ENCODE assay signal across 12 cellular contexts in genomic region chr20:62369508-62370114, GRCh38. TPM values are rescaled to one million over a fixed set of nuclear protein-coding genes. Genes with fewer than 3 reads are reported as not detected.
A peak's percentile ranks its signal among the peaks of the same experiment; 100 is the strongest.
DNase-seq lines count a peak whose midpoint lies in the region; ATAC-seq and TF ChIP-seq lines count a peak whose summit lies in the region.
"Had no signal": no experiment of that assay in that cellular context is flagged by ENCODE, and none has a peak within 500 bp of the region (broad histone marks: within the 10 kb centered on the region; RNA-seq: fewer than 3 reads in every experiment).

No MANE protein-coding gene starts in this region.

- H3K27me3 Mint-ChIP-seq in Calu3 (ENCODE audit: unreplicated experiment): no peaks in the 10 kb centered on the region
- H3K27me3 Mint-ChIP-seq in glutamatergic neuron (ENCODE audit: unreplicated experiment): peaks cover 18% of the 10 kb centered on the region
- H3K27me3 Mint-ChIP-seq in T-cell: peaks cover 20 to 37% of the 10 kb centered on the region in 2 donors

- H3K36me3 Mint-ChIP-seq in Calu3 (ENCODE audit: insufficient read depth, unreplicated experiment): peaks cover 57% of the 10 kb centered on the region
- H3K36me3 Mint-ChIP-seq in glutamatergic neuron (ENCODE audit: unreplicated experiment): peaks cover 4% of the 10 kb centered on the region
- no peaks in the 10 kb centered on the region for H3K36me3 Mint-ChIP-seq in T-cell
- H3K36me3 Mint-ChIP-seq: activated naive CD8-positive, alpha-beta T cell had no signal

- H3K27ac Mint-ChIP-seq in Calu3 (ENCODE audit: unreplicated experiment) (no peak overlapping the region), glutamatergic neuron (ENCODE audit: unreplicated experiment) (peak overlapping the region; percentile 92), T-cell (no peak overlapping the region)
- H3K27ac Mint-ChIP-seq: activated naive CD8-positive, alpha-beta T cell; stimulated activated naive CD8-positive, alpha-beta T cell treated with anti-CD3 and anti-CD28 coated beads, Interleukin-15, Interleukin-2, amounts not matched to agents 100 ng/mL and 50 ng/mL, for 24 hours had no signal

- H3K9me3 Mint-ChIP-seq in Calu3 (ENCODE audit: low read depth, unreplicated experiment): no peaks in the 10 kb centered on the region
- H3K9me3 Mint-ChIP-seq in glutamatergic neuron (ENCODE audit: unreplicated experiment): peaks cover 10% of the 10 kb centered on the region
- no peaks in the 10 kb centered on the region for H3K9me3 Mint-ChIP-seq in T-cell
- H3K9me3 Mint-ChIP-seq: stimulated activated naive CD8-positive, alpha-beta T cell treated with anti-CD3 and anti-CD28 coated beads, Interleukin-15, Interleukin-2, amounts not matched to agents 100 ng/mL and 50 ng/mL, for 24 hours had no signal

- no peak for TF ChIP-seq CTCF in Calu3 (IDR thresholded peaks at IDR 0.05; ENCODE audit: unreplicated experiment)
- no peak for TF ChIP-seq CTCF in glutamatergic neuron (IDR thresholded peaks at IDR 0.05; ENCODE audit: partially characterized antibody, unreplicated experiment)
- TF ChIP-seq CTCF in prostate gland (IDR thresholded peaks at IDR 0.05): no peak

- H3K36me3 ChIP-seq in SJCRH30 (no peaks in the 10 kb centered on the region), prostate gland (no peaks in the 10 kb centered on the region)

- H3K4me3 ChIP-seq in SJCRH30 (peak overlapping the region; percentile 7; the same call in 1 of the 2 replicates), prostate gland (no peak overlapping the region)
- H3K4me3 ChIP-seq: lung had no signal

- intact Hi-C loops in Calu3 (cut with micrococcal nuclease; ENCODE audit: unreplicated experiment) (no loop called here), prostate gland (cut with DNase I) (no loop called here)

- no TSS peak for BruUV-seq in Calu3 (replicated peaks; lab: Mats Ljungman, UMichigan)

- ATAC-seq in HG02973 (IDR thresholded peaks at IDR 0.05; ENCODE audit: unreplicated experiment) (no peak), GM18520 (IDR thresholded peaks at IDR 0.05; ENCODE audit: unreplicated experiment) (no peak), T-cell (replicated peaks in 1 of 4) (no peak)

- H3K4me1 ChIP-seq in SJCRH30 (peaks cover 56% of the 10 kb centered on the region), prostate gland (replicated peaks) (peaks cover 31% of the 10 kb centered on the region)

- DNase-seq in Calu3 (no peak), SJCRH30 (peak in 1 of 2 experiments; percentile 64), glutamatergic neuron (peak; percentile 14), prostate gland (ENCODE audit: low spot score) (no peak), T-cell (no peak)
- no peak for DNase-seq in activated effector memory CD4-positive, alpha-beta T cell treated with anti-CD3 and anti-CD28 coated beads, Interleukin-2, amount 50 U/mL, for 16 hours
- DNase-seq: MV-4-11 had no signal

- H3K4me1 Mint-ChIP-seq in Calu3 (ENCODE audit: low read depth, unreplicated experiment) (peaks cover 37% of the 10 kb centered on the region), glutamatergic neuron (ENCODE audit: low read depth, unreplicated experiment) (peaks cover 15% of the 10 kb centered on the region), T-cell (peaks cover 0 to 9% (median 2%) of the 10 kb centered on the region in 3 donors)

- no peaks in the 10 kb centered on the region for H3K27me3 ChIP-seq in SJCRH30
- no peaks in the 10 kb centered on the region for H3K27me3 ChIP-seq in prostate gland (replicated peaks; ENCODE audit: insufficient read depth)

- TF ChIP-seq POLR2A in prostate gland (IDR thresholded peaks at IDR 0.05): peak; percentile 11

- no peaks in the 10 kb centered on the region for H3K9me3 ChIP-seq in SJCRH30 (replicated peaks)
- no peaks in the 10 kb centered on the region for H3K9me3 ChIP-seq in prostate gland

- peak overlapping the region; percentile 79 for H3K4me3 Mint-ChIP-seq in Calu3 (ENCODE audit: low read depth, unreplicated experiment)
- H3K4me3 Mint-ChIP-seq in glutamatergic neuron (ENCODE audit: unreplicated experiment): peak overlapping the region; percentile 78
- H3K4me3 Mint-ChIP-seq in T-cell: no peak overlapping the region
- H3K4me3 Mint-ChIP-seq: activated naive CD8-positive, alpha-beta T cell; stimulated activated naive CD8-positive, alpha-beta T cell treated with anti-CD3 and anti-CD28 coated beads, Interleukin-15, Interleukin-2, amounts not matched to agents 100 ng/mL and 50 ng/mL, for 24 hours had no signal

- CTCF ChIA-PET in Calu3 (lab: Charles Lee): interaction anchor here (1.2 to 5.9 kb wide), 6 partner anchors 8 to 67 kb away, joined by 3 to 33 read pairs (median 12); partner anchors contain the start of gene ADRM1
- CTCF ChIA-PET in T-cell (lab: Charles Lee): interaction anchor here in 1 of 2 donors (0.9 kb wide), 1 partner anchor 13 kb away, joined by 3 read pairs; no protein-coding TSS in a partner anchor

- POLR2A ChIA-PET in T-cell (lab: Charles Lee): no interaction called here

- WGBS in prostate gland: 48% methylated on average over 13 of the region's 13 CpGs

- H3K27ac ChIP-seq in SJCRH30 (peak overlapping the region; percentile 34), prostate gland (peak overlapping the region; percentile 63 to 91)

RNA-seq across cellular contexts. Expression of gene LAMA5, which starts 2.5 kb away (rescaled TPM):
- 740 and 763 TPM in 2 replicates for total RNA-seq in Calu3 (2022)
- total RNA-seq in SJCRH30 (2014; rRNA removed; shearing (Covaris generic)): 37.3 and 43.8 TPM in 2 replicates
- total RNA-seq in glutamatergic neuron (ENCODE audit: unreplicated experiment): 724 TPM
- total RNA-seq in prostate gland: 100 to 1,000 TPM; 170 to 272 TPM
- 1 to 10 TPM in 3 of 5 donors, under 1 TPM in 2; 0.48 to 4.3 (median 3.0) TPM for total RNA-seq in T-cell

RNA-seq across cellular contexts. Expression of gene RPS21, which starts 17.3 kb away (rescaled TPM):
- 1,920 and 1,936 TPM in 2 replicates for total RNA-seq in Calu3 (2022)
- total RNA-seq in SJCRH30 (2014; rRNA removed; shearing (Covaris generic)): 3,142 and 3,675 TPM in 2 replicates
- total RNA-seq in glutamatergic neuron (ENCODE audit: unreplicated experiment): 829 TPM
- total RNA-seq in prostate gland: 1,000 to 10,000 TPM; 1,506 to 4,377 TPM
- total RNA-seq in T-cell: 1,000 to 10,000 TPM; 2,807 to 3,290 (median 3,085) TPM

RNA-seq across cellular contexts. Expression of gene CABLES2, which starts 37.5 kb away (rescaled TPM):
- total RNA-seq in Calu3 (2022): 12.2 and 13.6 TPM in 2 replicates
- total RNA-seq in SJCRH30 (2014; rRNA removed; shearing (Covaris generic)): 12.9 and 13.0 TPM in 2 replicates
- total RNA-seq in glutamatergic neuron (ENCODE audit: unreplicated experiment): 25.3 TPM
- total RNA-seq in prostate gland: 10 to 100 TPM in 1 of 2 donors, 1 to 10 TPM in 1; 4.1 to 31.3 TPM
- total RNA-seq in T-cell: 1 to 10 TPM; 4.3 to 6.8 (median 5.6) TPM

RNA-seq across cellular contexts. Expression of gene RBBP8NL, which starts 57.7 kb away (rescaled TPM):
- total RNA-seq in Calu3 (2022): 6.2 and 6.4 TPM in 2 replicates
- total RNA-seq in SJCRH30 (2014; rRNA removed; shearing (Covaris generic)): not detected in 2 replicates
- total RNA-seq in glutamatergic neuron (ENCODE audit: unreplicated experiment): not detected
- total RNA-seq in prostate gland: 10 to 100 TPM in 1 of 2 donors, 1 to 10 TPM in 1; 4.9 to 10.9 TPM
- not detected for total RNA-seq in T-cell

Comparison
In these comparisons a context has a peak if more than half of its experiments do, and no peak if none do; other contexts are left out.
1. H3K4me3 Mint-ChIP-seq: peak in Calu3 (single experiment) and glutamatergic neuron (single experiment); none in T-cell (0 of 3).